In genomic region chr17:16215273-16215964, GRCh38 we compare ENCODE assay signal across 8 cellular contexts. TPM values are rescaled to one million over a fixed set of nuclear protein-coding genes. Genes with fewer than 3 reads are reported as not detected.
DNase-seq lines count a peak whose midpoint lies in the region; ATAC-seq and TF ChIP-seq lines count a peak whose summit lies in the region.

Gene NCOR1 (minus strand): TSS chr17:16215534. CDS start chr17:16194569, 20,965 bp downstream.

- peak; percentile 92 for DNase-seq in BE2C
- peak; percentile 92 for DNase-seq in NCI-H460 (ENCODE audit: extremely low read depth, low read depth)
- peak; percentile 78 to 81 for DNase-seq in activated CD4-positive, alpha-beta T cell treated with anti-CD3 and anti-CD28 coated beads for 24 hours (ENCODE audit: low read depth in 2 of 2)
- DNase-seq in chondrocyte (ENCODE audit: low spot score) = peak; percentile 98
- peak; percentile 86 for DNase-seq in kidney glomerular epithelial cell (lab: John Stamatoyannopoulos, UW)
- DNase-seq in stimulated activated CD4-positive, alpha-beta T cell treated with anti-CD3 and anti-CD28 coated beads, Interleukin-15, amount 100 ng/mL, for 48 hours (ENCODE audit: low read depth in 2 of 2) = peak; percentile 83 to 88

- peak within 1 kb of the TSS; percentile 85 for H3K4me3 ChIP-seq in BE2C (ENCODE audit: low read depth, low read length)

- peak within 1 kb of the TSS; percentile 87 for H3K4me3 Mint-ChIP-seq in chondrocyte (ENCODE audit: unreplicated experiment)

- H3K4me1 Mint-ChIP-seq in chondrocyte (ENCODE audit: low read depth) = peaks cover 49% of the 10 kb centered on the region

- ATAC-seq in HG03432 (IDR thresholded peaks at IDR 0.05; ENCODE audit: unreplicated experiment) = peak; percentile 84

- no peaks in the 10 kb centered on the region for H3K4me1 ChIP-seq in BE2C

- peak within 1 kb of the TSS; percentile 90 for H3K27ac Mint-ChIP-seq in chondrocyte (ENCODE audit: unreplicated experiment)

- TF ChIP-seq CTCF in BE2C (IDR thresholded peaks at IDR 0.05; ENCODE audit: low read depth, low read length) (peak; percentile 17), chondrocyte (IDR thresholded peaks at IDR 0.05) (peak; percentile 71)

- H3K36me3 Mint-ChIP-seq in chondrocyte (ENCODE audit: low read depth) = no peaks in the 10 kb centered on the region

- TF ChIP-seq POLR2A in GM19193 (IDR thresholded peaks at IDR 0.05; ENCODE audit: extremely low read depth, insufficient read depth, insufficient read length) = peak; percentile 95

- 0 out of 2 replicates have a peak, but pooled peaks cover 3% of the 10 kb centered on the region for H3K36me3 ChIP-seq in BE2C

- no peaks in the 10 kb centered on the region for H3K9me3 ChIP-seq in BE2C

- H3K9me3 Mint-ChIP-seq in chondrocyte (ENCODE audit: low read depth) = no peaks in the 10 kb centered on the region

- H3K27me3 ChIP-seq in BE2C = no peaks in the 10 kb centered on the region

- no peaks in the 10 kb centered on the region for H3K27me3 Mint-ChIP-seq in chondrocyte (ENCODE audit: low read depth)

RNA-seq across cellular contexts. Expression of gene NCOR1, which starts in this region (rescaled TPM):
- 39.1 TPM for polyA plus RNA-seq in BE2C (2012; ENCODE audit: insufficient read depth, insufficient read length, low read depth)
- 61.5 and 72.8 TPM in 2 replicates for total RNA-seq in NCI-H460 (2014; rRNA removed; shearing (Covaris generic))
- 25.7 and 38.6 TPM in 2 replicates for polyA plus RNA-seq in NCI-H460 (2014; cell fraction: nucleus; rRNA removed)
- total RNA-seq in chondrocyte = 102 to 115 TPM (median 108 TPM) in 3 replicates

Comparison
In these comparisons a context has a peak if more than half of its experiments do, and no peak if none do; other contexts are left out.
1. Peak in every context shown above with its lines: DNase-seq, ATAC-seq and H3K4me3 ChIP-seq.